8 cellular contexts compared by ENCODE assay signal in genomic region chr12:6821674-6822433, GRCh38. TPM values are rescaled to one million over a fixed set of nuclear protein-coding genes. Genes with fewer than 3 reads are reported as not detected.
DNase-seq lines count a peak whose midpoint lies in the region; ATAC-seq and TF ChIP-seq lines count a peak whose summit lies in the region.

Gene GPR162 (plus strand): TSS chr12:6821821. CDS start chr12:6823899, 2,078 bp downstream.

- H3K36me3 Mint-ChIP-seq in Calu3 (ENCODE audit: insufficient read depth, unreplicated experiment) = no peaks in the 10 kb centered on the region
- no peaks in the 10 kb centered on the region for H3K36me3 Mint-ChIP-seq in activated CD8-positive, alpha-beta T cell treated with anti-CD3 and anti-CD28 coated beads for 36 hours (ENCODE audit: low read depth)

- TF ChIP-seq RAD21 in Ishikawa (IDR thresholded peaks at IDR 0.05; ENCODE audit: low read depth) = no peak

- peak within 1 kb of the TSS; percentile 43 to 65 for H3K4me3 ChIP-seq in neutrophil (ENCODE audit: low read depth in 1 of 2, low read length in 1 of 2)

- no peaks in the 10 kb centered on the region for H3K9me3 ChIP-seq in neutrophil

- TF ChIP-seq CTCF in Calu3 (IDR thresholded peaks at IDR 0.05; ENCODE audit: unreplicated experiment) (no peak), neutrophil (IDR thresholded peaks at IDR 0.05) (no peak)
- TF ChIP-seq CTCF in activated CD8-positive, alpha-beta T cell treated with anti-CD3 and anti-CD28 coated beads for 36 hours (IDR thresholded peaks at IDR 0.05) = no peak

- H3K9me3 Mint-ChIP-seq in Calu3 (ENCODE audit: low read depth, unreplicated experiment) = no peaks in the 10 kb centered on the region
- no peaks in the 10 kb centered on the region for H3K9me3 Mint-ChIP-seq in activated CD8-positive, alpha-beta T cell treated with anti-CD3 and anti-CD28 coated beads for 36 hours

- H3K27me3 Mint-ChIP-seq in Calu3 (ENCODE audit: unreplicated experiment) = peaks cover 100% of the 10 kb centered on the region
- peaks cover 46% of the 10 kb centered on the region for H3K27me3 Mint-ChIP-seq in activated CD8-positive, alpha-beta T cell treated with anti-CD3 and anti-CD28 coated beads for 36 hours

- TF ChIP-seq EP300 in Ishikawa (IDR thresholded peaks at IDR 0.05; ENCODE audit: borderline replicate concordance) = no peak

- peak within 1 kb of the TSS; percentile 42 for H3K4me3 Mint-ChIP-seq in Calu3 (ENCODE audit: low read depth, unreplicated experiment)
- H3K4me3 Mint-ChIP-seq in activated CD8-positive, alpha-beta T cell treated with anti-CD3 and anti-CD28 coated beads for 36 hours = peak within 1 kb of the TSS; percentile 20

- H3K27ac ChIP-seq in neutrophil = peak within 1 kb of the TSS; percentile 44

- DNase-seq in Calu3 (no peak), Right ventricle myocardium superior (peak; percentile 80), NCI-H226 (no peak)
- DNase-seq in activated CD8-positive, alpha-beta T cell treated with anti-CD3 and anti-CD28 coated beads for 36 hours = no peak
- no peak for DNase-seq in activated CD4-positive, alpha-beta T cell treated with anti-CD3 and anti-CD28 coated beads for 48 hours

- H3K36me3 ChIP-seq in neutrophil = no peaks in the 10 kb centered on the region

- peaks cover 53% of the 10 kb centered on the region for H3K27me3 ChIP-seq in neutrophil

- peak; percentile 2 for ATAC-seq in activated CD8-positive, alpha-beta T cell treated with anti-CD3 and anti-CD28 coated beads for 36 hours
- ATAC-seq in Right ventricle myocardium superior (ENCODE audit: poor library complexity) (peak; percentile 69), GM18519 (IDR thresholded peaks at IDR 0.05; ENCODE audit: low FRiP score, unreplicated experiment) (no peak)

- H3K4me1 Mint-ChIP-seq in Calu3 (ENCODE audit: low read depth, unreplicated experiment) = peaks cover 7% of the 10 kb centered on the region
- peaks cover 13% of the 10 kb centered on the region for H3K4me1 Mint-ChIP-seq in activated CD8-positive, alpha-beta T cell treated with anti-CD3 and anti-CD28 coated beads for 36 hours (ENCODE audit: low read depth)

- CTCF ChIA-PET in Calu3 (lab: Charles Lee) = interaction anchor here (0.9 to 1.1 kb wide), 2 partner anchors 9 to 69 kb away, joined by 3 to 5 read pairs; partner anchors contain the start of gene MLF2
- CTCF ChIA-PET in activated CD8-positive, alpha-beta T cell treated with anti-CD3 and anti-CD28 coated beads for 36 hours (lab: Charles Lee) = interaction anchor here (0.9 to 17.9 kb wide), 8 partner anchors 9 to 203 kb away, joined by 3 to 341 read pairs (median 4); partner anchors contain the start of genes MLF2 and PTMS

- no peak within 1 kb of the TSS for H3K27ac Mint-ChIP-seq in Calu3 (ENCODE audit: unreplicated experiment)
- no peak within 1 kb of the TSS for H3K27ac Mint-ChIP-seq in activated CD8-positive, alpha-beta T cell treated with anti-CD3 and anti-CD28 coated beads for 36 hours

- BruUV-seq in Calu3 (replicated peaks; lab: Mats Ljungman, UMichigan) = no TSS peak

- intact Hi-C loops in Calu3 (cut with micrococcal nuclease; ENCODE audit: unreplicated experiment) = loop anchor here (10.0 kb wide), 1 partner anchor 207 kb away; no protein-coding TSS in a partner anchor
- intact Hi-C loops in activated CD8-positive, alpha-beta T cell treated with anti-CD3 and anti-CD28 coated beads for 36 hours (cut with micrococcal nuclease) = no loop called here
- intact Hi-C loops in Right ventricle myocardium superior (cut with DNase I) = no loop called here

- H3K4me1 ChIP-seq in neutrophil (ENCODE audit: control insufficient read depth in 1 of 2, insufficient read depth in 1 of 2, low read depth in 1 of 2, low read length in 1 of 2) = peaks cover 12 to 19% of the 10 kb centered on the region in 2 experiments

- POLR2A ChIA-PET in activated CD8-positive, alpha-beta T cell treated with anti-CD3 and anti-CD28 coated beads for 36 hours (lab: Charles Lee) = interaction anchor here (0.6 to 1.0 kb wide), 5 partner anchors 13 to 91 kb away, joined by 3 to 4 read pairs (median 3); partner anchors contain the start of genes CD4 and USP5

TF ChIP-seq in Ishikawa, 13 proteins besides CTCF, POLR2A, EP300 and RAD21:
- TF ChIP-seq FOXM1 (IDR thresholded peaks at IDR 0.05; ENCODE audit: borderline replicate concordance, low read depth) (no peak), ZBTB7A (IDR thresholded peaks at IDR 0.05; ENCODE audit: low read depth) (peak; percentile 64), TAF1 (IDR thresholded peaks at IDR 0.05; ENCODE audit: low read depth) (no peak), NFIC (IDR thresholded peaks at IDR 0.05) (no peak), CEBPB (IDR thresholded peaks at IDR 0.05) (no peak), YY1 (IDR thresholded peaks at IDR 0.05; ENCODE audit: low read depth) (no peak), TCF12 (IDR thresholded peaks at IDR 0.05; ENCODE audit: low read depth) (no peak)
- TF ChIP-seq, protein P1, sequence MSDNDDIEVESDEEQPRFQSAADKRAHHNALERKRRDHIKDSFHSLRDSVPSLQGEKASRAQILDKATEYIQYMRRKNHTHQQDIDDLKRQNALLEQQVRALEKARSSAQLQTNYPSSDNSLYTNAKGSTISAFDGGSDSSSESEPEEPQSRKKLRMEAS (IDR thresholded peaks at IDR 0.05) = no peak

RNA-seq across cellular contexts. Expression of gene GPR162, which starts in this region (rescaled TPM):
- total RNA-seq in Calu3 (2022) (not detected in 2 replicates), Right ventricle myocardium superior (4.4 TPM)
- total RNA-seq in activated CD8-positive, alpha-beta T cell treated with anti-CD3 and anti-CD28 coated beads for 36 hours = 1 to 10 TPM; 2.0 to 2.1 TPM
